Comparison of ENCODE assay signal across 9 cellular contexts in genomic region chr10:133394801-133395221, GRCh38. TPM values are rescaled to one million over a fixed set of nuclear protein-coding genes. Genes with fewer than 3 reads are reported as not detected.
A peak's percentile ranks its signal among the peaks of the same experiment; 100 is the strongest.
DNase-seq lines count a peak whose midpoint lies in the region; ATAC-seq, FAIRE-seq and TF ChIP-seq lines count a peak whose summit lies in the region.
"Had no signal": no experiment of that assay in that cellular context is flagged by ENCODE, and none has a peak within 500 bp of the region (broad histone marks: within the 10 kb centered on the region; RNA-seq: fewer than 3 reads in every experiment).

No MANE protein-coding gene starts in this region.

- H3K27me3 Mint-ChIP-seq in HFFc6 (ENCODE audit: insufficient read depth) = no peaks in the 10 kb centered on the region
- H3K27me3 Mint-ChIP-seq in activated CD8-positive, alpha-beta T cell treated with anti-CD3 and anti-CD28 coated beads, Interleukin-2, amount 10 ng/mL, durations not matched to agents 7 days and 5 days (ENCODE audit: low read depth) = no peaks in the 10 kb centered on the region

- H3K27me3 ChIP-seq in right atrium auricular region (no peaks in the 10 kb centered on the region), small intestine (ENCODE audit: control insufficient read depth in 2 of 2, insufficient read depth in 2 of 2, low read length in 2 of 2) (no peaks in the 10 kb centered on the region)

- peaks cover 36% of the 10 kb centered on the region for H3K36me3 ChIP-seq in right atrium auricular region
- peaks cover 0 to 10% of the 10 kb centered on the region in 2 donors for H3K36me3 ChIP-seq in small intestine (ENCODE audit: control insufficient read depth in 2 of 2, insufficient read depth in 2 of 2, low read length in 2 of 2)

- peak overlapping the region; percentile 93 for H3K27ac Mint-ChIP-seq in HFFc6
- peak overlapping the region; percentile 90 for H3K27ac Mint-ChIP-seq in activated CD8-positive, alpha-beta T cell treated with anti-CD3 and anti-CD28 coated beads, Interleukin-2, amount 10 ng/mL, durations not matched to agents 7 days and 5 days

- peaks cover 28% of the 10 kb centered on the region for H3K36me3 Mint-ChIP-seq in HFFc6 (ENCODE audit: low read depth)
- peaks cover 37% of the 10 kb centered on the region for H3K36me3 Mint-ChIP-seq in activated CD8-positive, alpha-beta T cell treated with anti-CD3 and anti-CD28 coated beads, Interleukin-2, amount 10 ng/mL, durations not matched to agents 7 days and 5 days (ENCODE audit: low read depth)

- peak overlapping the region; percentile 84 to 88 for H3K27ac ChIP-seq in right atrium auricular region
- H3K27ac ChIP-seq in small intestine (ENCODE audit: low read depth in 1 of 2, low read length in 1 of 2) = peak overlapping the region; percentile 86 to 94

- 14 to 25% (median 20%) methylated on average over 21 of the region's 21 CpGs for WGBS in small intestine, 3 donors

- no peaks in the 10 kb centered on the region for H3K9me3 Mint-ChIP-seq in HFFc6
- H3K9me3 Mint-ChIP-seq in activated CD8-positive, alpha-beta T cell treated with anti-CD3 and anti-CD28 coated beads, Interleukin-2, amount 10 ng/mL, durations not matched to agents 7 days and 5 days (ENCODE audit: insufficient read depth) = no peaks in the 10 kb centered on the region

- peaks cover 23% of the 10 kb centered on the region for H3K4me1 Mint-ChIP-seq in HFFc6 (ENCODE audit: low read depth)
- H3K4me1 Mint-ChIP-seq in activated CD8-positive, alpha-beta T cell treated with anti-CD3 and anti-CD28 coated beads, Interleukin-2, amount 10 ng/mL, durations not matched to agents 7 days and 5 days (ENCODE audit: low read depth) = peaks cover 47% of the 10 kb centered on the region

- H3K4me3 Mint-ChIP-seq in HFFc6 = peak overlapping the region; percentile 96
- peak overlapping the region; percentile 91 for H3K4me3 Mint-ChIP-seq in activated CD8-positive, alpha-beta T cell treated with anti-CD3 and anti-CD28 coated beads, Interleukin-2, amount 10 ng/mL, durations not matched to agents 7 days and 5 days

- DNase-seq in HFFc6 = no peak
- DNase-seq in activated CD8-positive, alpha-beta T cell treated with anti-CD3 and anti-CD28 coated beads, Interleukin-2, amount 10 ng/mL, durations not matched to agents 7 days and 5 days = no peak
- DNase-seq in right atrium auricular region (ENCODE audit: low spot score) = no peak
- DNase-seq in small intestine = peak; percentile 22
- no peak for DNase-seq in KG1 (lab: John Stamatoyannopoulos, UW)
- DNase-seq in DMS53 treated with DMSO at 0.1 percent for 48 hours (lab: John Stamatoyannopoulos, UW; ENCODE audit: unreplicated experiment) = no peak

- FAIRE-seq in small intestine (lab: Jason Lieb, UNC) = no peak
- FAIRE-seq: TTC549 had no signal

- H3K4me3 ChIP-seq in right atrium auricular region = peak overlapping the region; percentile 85 to 100
- peak overlapping the region; percentile 75 to 78 for H3K4me3 ChIP-seq in small intestine (ENCODE audit: low read depth in 1 of 2, low read length in 2 of 2)

- no peak for TF ChIP-seq CTCF in HFFc6 (IDR thresholded peaks at IDR 0.05)
- TF ChIP-seq CTCF in right atrium auricular region (IDR thresholded peaks at IDR 0.05) = no peak

- CTCF ChIA-PET in activated CD8-positive, alpha-beta T cell treated with anti-CD3 and anti-CD28 coated beads, Interleukin-2, amount 10 ng/mL, durations not matched to agents 7 days and 5 days (lab: Charles Lee) = interaction anchor here (1.3 kb wide), 1 partner anchor 65 kb away, joined by 3 read pairs; no protein-coding TSS in a partner anchor

- no peak for ATAC-seq in activated CD8-positive, alpha-beta T cell treated with anti-CD3 and anti-CD28 coated beads, Interleukin-2, amount 10 ng/mL, durations not matched to agents 7 days and 5 days
- ATAC-seq in HG03442 (IDR thresholded peaks at IDR 0.05; ENCODE audit: unreplicated experiment) (no peak), HG02588 (IDR thresholded peaks at IDR 0.05; ENCODE audit: unreplicated experiment) (no peak)

- H3K9me3 ChIP-seq in right atrium auricular region (no peaks in the 10 kb centered on the region), small intestine (ENCODE audit: control insufficient read depth, low read depth) (no peaks in the 10 kb centered on the region)

- POLR2A ChIA-PET in activated CD8-positive, alpha-beta T cell treated with anti-CD3 and anti-CD28 coated beads, Interleukin-2, amount 10 ng/mL, durations not matched to agents 7 days and 5 days (lab: Charles Lee) = no interaction called here

- H3K4me1 ChIP-seq in right atrium auricular region (peaks cover 0 to 20% of the 10 kb centered on the region in 2 donors), small intestine (ENCODE audit: control insufficient read depth in 2 of 2, insufficient read depth in 1 of 2, low read depth in 1 of 2, low read length in 1 of 2) (peaks cover 0 to 2% of the 10 kb centered on the region in 2 donors)

RNA-seq across cellular contexts. Expression of gene MTG1, which starts 0.9 kb away (rescaled TPM):
- total RNA-seq in HFFc6 (2021; fragmentation: NEBNext Ultra II Directional; extraction: Animal tissue kit (Norgen Biotek cat#: 25700)) = 10 to 100 TPM; 23.7 to 33.0 (median 26.6) TPM
- total RNA-seq in activated CD8-positive, alpha-beta T cell treated with anti-CD3 and anti-CD28 coated beads, Interleukin-2, amount 10 ng/mL, durations not matched to agents 7 days and 5 days = 10 to 100 TPM; 51.8 to 54.8 TPM
- 10 to 100 TPM in 1 of 2 donors, 1 to 10 TPM in 1; 9.9 to 15.1 TPM for total RNA-seq in right atrium auricular region
- 100 to 1,000 TPM in 2 of 3 donors, 10 to 100 TPM in 1; 72.6 to 124 (median 109) TPM for polyA plus RNA-seq in small intestine

RNA-seq across cellular contexts. Expression of gene PAOX, which starts 15.7 kb away (rescaled TPM):
- 1 to 10 TPM; 2.4 to 4.9 (median 3.6) TPM for total RNA-seq in HFFc6 (2021; fragmentation: NEBNext Ultra II Directional; extraction: Animal tissue kit (Norgen Biotek cat#: 25700))
- total RNA-seq in activated CD8-positive, alpha-beta T cell treated with anti-CD3 and anti-CD28 coated beads, Interleukin-2, amount 10 ng/mL, durations not matched to agents 7 days and 5 days = 1 to 10 TPM; 5.8 to 6.5 TPM
- total RNA-seq in right atrium auricular region = 1 to 10 TPM; 2.4 to 3.5 TPM
- 10 to 100 TPM in 2 of 3 donors, 1 to 10 TPM in 1; 7.9 to 40.8 (median 12.3) TPM for polyA plus RNA-seq in small intestine

RNA-seq across cellular contexts. Expression of gene ECHS1, which starts 21.7 kb away (rescaled TPM):
- 100 to 1,000 TPM; 105 to 137 (median 114) TPM for total RNA-seq in HFFc6 (2021; fragmentation: NEBNext Ultra II Directional; extraction: Animal tissue kit (Norgen Biotek cat#: 25700))
- total RNA-seq in activated CD8-positive, alpha-beta T cell treated with anti-CD3 and anti-CD28 coated beads, Interleukin-2, amount 10 ng/mL, durations not matched to agents 7 days and 5 days = 10 to 100 TPM; 47.0 to 48.5 TPM
- 100 to 1,000 TPM in 1 of 2 donors, 10 to 100 TPM in 1; 89.8 to 146 TPM for total RNA-seq in right atrium auricular region
- 100 to 1,000 TPM; 190 to 371 (median 260) TPM for polyA plus RNA-seq in small intestine

RNA-seq across cellular contexts. Expression of gene SPRN, which starts 29.6 kb away (rescaled TPM):
- 1 to 10 TPM in 2 of 6 experiments, under 1 TPM in 4; 0.31 to 2.9 (median 0.40) TPM for total RNA-seq in HFFc6 (2021; fragmentation: NEBNext Ultra II Directional; extraction: Animal tissue kit (Norgen Biotek cat#: 25700))
- total RNA-seq in activated CD8-positive, alpha-beta T cell treated with anti-CD3 and anti-CD28 coated beads, Interleukin-2, amount 10 ng/mL, durations not matched to agents 7 days and 5 days = not detected
- total RNA-seq in right atrium auricular region = not detected
- 1 to 10 TPM in 1 of 3 donors, under 1 TPM in 2; 0.81 to 1.1 (median 0.89) TPM for polyA plus RNA-seq in small intestine

RNA-seq across cellular contexts. Expression of gene FUOM, which starts 37.0 kb away (rescaled TPM):
- 1 to 10 TPM in 5 of 6 experiments, under 1 TPM in 1; 0.55 to 8.9 (median 7.8) TPM for total RNA-seq in HFFc6 (2021; fragmentation: NEBNext Ultra II Directional; extraction: Animal tissue kit (Norgen Biotek cat#: 25700))
- 10 to 100 TPM; 12.4 to 13.4 TPM for total RNA-seq in activated CD8-positive, alpha-beta T cell treated with anti-CD3 and anti-CD28 coated beads, Interleukin-2, amount 10 ng/mL, durations not matched to agents 7 days and 5 days
- total RNA-seq in right atrium auricular region = 10 to 100 TPM in 1 of 2 donors, 1 to 10 TPM in 1; 9.8 to 32.6 TPM
- polyA plus RNA-seq in small intestine = 100 to 1,000 TPM in 2 of 3 donors, 10 to 100 TPM in 1; 89.8 to 320 (median 240) TPM
